18 cellular contexts compared by ENCODE assay signal in the genomic region with DNA sequence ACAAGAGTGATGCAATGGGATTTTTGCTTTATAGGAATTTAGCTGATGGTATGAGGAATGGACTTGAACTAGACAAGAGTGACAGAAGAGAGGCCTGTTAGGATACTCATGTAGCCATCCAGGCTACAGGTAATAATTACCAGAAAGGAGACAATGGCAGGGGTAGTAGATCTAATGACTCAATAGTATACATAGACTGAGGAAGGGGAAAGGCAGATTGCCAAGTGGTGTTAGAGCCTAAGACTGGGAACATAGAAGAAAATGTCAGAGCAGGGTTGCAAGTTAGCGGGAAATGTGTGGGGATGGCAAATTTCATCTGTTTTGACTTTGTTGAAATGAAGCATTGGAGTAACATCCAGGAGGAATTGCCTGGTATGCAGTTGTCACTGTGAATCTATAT.
DNase-seq lines count a peak whose midpoint lies in the region; ATAC-seq lines count a peak whose summit lies in the region.
"Had no signal": no experiment of that assay in that cellular context is flagged by ENCODE, and none has a peak within 500 bp of the region (broad histone marks: within the 10 kb centered on the region; RNA-seq: fewer than 3 reads in every experiment).

No MANE protein-coding gene starts in this region.

- H3K4me3 Mint-ChIP-seq in activated naive CD4-positive, alpha-beta T cell treated with anti-CD3 and anti-CD28 coated beads, Interleukin-2, amount 50 U/mL, for 24 hours, result no peak overlapping the region
- peak overlapping the region in 1 of 5 donors; percentile 3 for H3K4me3 Mint-ChIP-seq in immature natural killer cell
- H3K4me3 Mint-ChIP-seq: HFFc6 had no signal

- no peak for DNase-seq in activated naive CD4-positive, alpha-beta T cell treated with anti-CD3 and anti-CD28 coated beads, Interleukin-2, amount 50 U/mL, for 16 hours
- peak; percentile 73 for DNase-seq in NCI-H69 (lab: John Stamatoyannopoulos, UW)
- DNase-seq in immature natural killer cell, result no peak
- DNase-seq in activated effector memory CD4-positive, alpha-beta T cell treated with anti-CD3 and anti-CD28 coated beads, Interleukin-2, amount 50 U/mL, for 16 hours, result no peak
- DNase-seq in NCI-H526 (lab: John Stamatoyannopoulos, UW), result no peak
- DNase-seq: Calu3, DMS53, HFFc6, IMR-90, Kasumi-1, NCI-H1105 treated with DMSO at 0.1 percent for 48 hours, NCI-H187, NCI-H345, NCI-H526 treated with DMSO at 0.1 percent for 48 hours, PC-3, SJCRH30 had no signal

- no peaks in the 10 kb centered on the region for H3K9me3 Mint-ChIP-seq in activated naive CD4-positive, alpha-beta T cell treated with anti-CD3 and anti-CD28 coated beads, Interleukin-2, amount 50 U/mL, for 24 hours
- no peaks in the 10 kb centered on the region for H3K9me3 Mint-ChIP-seq in immature natural killer cell
- H3K9me3 Mint-ChIP-seq: HFFc6 had no signal

- peak overlapping the region; percentile 3 for H3K27ac Mint-ChIP-seq in activated naive CD4-positive, alpha-beta T cell treated with anti-CD3 and anti-CD28 coated beads, Interleukin-2, amount 50 U/mL, for 24 hours
- H3K27ac Mint-ChIP-seq in immature natural killer cell, result peak overlapping the region in 4 of 6 donors; percentile 1 to 19 (median 10)

- H3K4me1 Mint-ChIP-seq in activated naive CD4-positive, alpha-beta T cell treated with anti-CD3 and anti-CD28 coated beads, Interleukin-2, amount 50 U/mL, for 24 hours, result peaks cover 32% of the 10 kb centered on the region
- H3K4me1 Mint-ChIP-seq in immature natural killer cell, result peaks cover 35 to 62% of the 10 kb centered on the region in 2 donors

- H3K36me3 Mint-ChIP-seq in activated naive CD4-positive, alpha-beta T cell treated with anti-CD3 and anti-CD28 coated beads, Interleukin-2, amount 50 U/mL, for 24 hours, result peaks cover 3% of the 10 kb centered on the region
- peaks cover 4 to 12% (median 11%) of the 10 kb centered on the region in 3 donors for H3K36me3 Mint-ChIP-seq in immature natural killer cell

- H3K27me3 Mint-ChIP-seq in activated naive CD4-positive, alpha-beta T cell treated with anti-CD3 and anti-CD28 coated beads, Interleukin-2, amount 50 U/mL, for 24 hours, result no peaks in the 10 kb centered on the region
- H3K27me3 Mint-ChIP-seq in immature natural killer cell (ENCODE audit: low read depth in 3 of 3), result peaks cover 0 to 16% (median 5%) of the 10 kb centered on the region in 3 donors

- ATAC-seq in HG02938 (IDR thresholded peaks at IDR 0.05; ENCODE audit: unreplicated experiment), result no peak
- ATAC-seq: PC-3 had no signal
